In the genomic region with DNA sequence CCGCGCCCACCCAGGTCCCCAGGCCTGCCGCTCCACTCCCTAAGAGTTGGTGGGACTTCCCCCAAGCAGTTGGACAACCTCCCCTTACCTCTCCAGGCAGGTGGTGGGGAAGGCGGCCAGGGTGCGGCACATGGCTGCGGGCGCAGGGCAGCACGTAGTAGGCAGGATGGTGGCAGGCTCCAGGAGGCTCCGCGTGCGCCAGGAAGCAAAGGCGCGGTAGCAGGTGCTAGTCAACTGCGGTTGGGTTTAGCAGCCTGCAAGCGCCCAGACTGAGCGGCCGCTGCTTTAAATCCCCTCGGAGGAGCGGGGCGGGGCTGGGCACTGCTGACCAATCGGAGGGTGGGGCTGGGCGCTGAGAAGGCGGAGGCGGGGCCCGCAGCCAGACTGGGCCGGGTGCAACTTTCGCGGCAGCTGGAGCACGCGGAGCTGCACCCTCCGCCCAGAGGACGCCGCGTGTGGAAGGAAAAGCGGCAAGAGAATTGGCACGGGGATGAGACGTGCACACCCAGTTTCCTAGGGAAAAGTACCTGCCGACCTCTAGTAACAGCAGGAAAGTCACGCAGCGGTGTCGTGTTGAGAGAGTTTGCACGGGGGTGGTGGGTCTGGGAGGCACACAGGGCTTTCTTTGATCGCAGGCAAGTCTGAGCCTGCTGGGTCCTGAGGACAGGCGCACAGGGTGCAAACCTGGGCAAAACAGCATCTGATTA, we compare ENCODE assay signal across 8 cellular contexts. TPM values are rescaled to one million over a fixed set of nuclear protein-coding genes. Genes with fewer than 3 reads are reported as not detected.
DNase-seq lines count a peak whose midpoint lies in the region; ATAC-seq, FAIRE-seq and TF ChIP-seq lines count a peak whose summit lies in the region.

A gene with protein sequence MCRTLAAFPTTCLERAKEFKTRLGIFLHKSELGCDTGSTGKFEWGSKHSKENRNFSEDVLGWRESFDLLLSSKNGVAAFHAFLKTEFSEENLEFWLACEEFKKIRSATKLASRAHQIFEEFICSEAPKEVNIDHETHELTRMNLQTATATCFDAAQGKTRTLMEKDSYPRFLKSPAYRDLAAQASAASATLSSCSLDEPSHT (minus strand): TSS at position 262 of the 707 bp plus-strand sequence. CDS start 130 bp downstream, at position 132.

- peaks cover 17% of the 10 kb centered on the region for H3K36me3 Mint-ChIP-seq in T-helper 2 cell treated with Interferon-gamma antibody and Interleukin-4, amounts not matched to agents 5 μg/mL and 100 μg/mL, for 36 hours (ENCODE audit: low read depth)

- peak within 1 kb of the TSS; percentile 41 to 71 for H3K27ac ChIP-seq in ascending aorta

- H3K27me3 ChIP-seq in ascending aorta, result no peaks in the 10 kb centered on the region

- no peaks in the 10 kb centered on the region for H3K9me3 ChIP-seq in ascending aorta

- peaks cover 30% of the 10 kb centered on the region for H3K4me1 Mint-ChIP-seq in T-helper 2 cell treated with Interferon-gamma antibody and Interleukin-4, amounts not matched to agents 5 μg/mL and 100 μg/mL, for 36 hours (ENCODE audit: low read depth)

- H3K27ac Mint-ChIP-seq in T-helper 2 cell treated with Interferon-gamma antibody and Interleukin-4, amounts not matched to agents 5 μg/mL and 100 μg/mL, for 36 hours, result peak within 1 kb of the TSS; percentile 80

- H3K4me3 ChIP-seq in ascending aorta (peak within 1 kb of the TSS; percentile 75 to 80), retinal pigment epithelial cell (ENCODE audit: low read length) (peak within 1 kb of the TSS; percentile 45)

- H3K9me3 Mint-ChIP-seq in T-helper 2 cell treated with Interferon-gamma antibody and Interleukin-4, amounts not matched to agents 5 μg/mL and 100 μg/mL, for 36 hours, result no peaks in the 10 kb centered on the region

- H3K4me1 ChIP-seq in ascending aorta, result peaks cover 10 to 26% of the 10 kb centered on the region in 2 donors

- FAIRE-seq in GM18507 (lab: Jason Lieb, UNC) (peak; percentile 84), RCC 7860 (lab: Jason Lieb, UNC) (no peak)

- H3K36me3 ChIP-seq in ascending aorta, result peaks cover 9 to 12% of the 10 kb centered on the region in 2 donors

- intact Hi-C loops in ascending aorta (cut with DNase I), result loop anchor here (5.0 kb wide), 2 partner anchors 68 to 93 kb away; no protein-coding TSS in a partner anchor

- peaks cover 13% of the 10 kb centered on the region for H3K27me3 Mint-ChIP-seq in T-helper 2 cell treated with Interferon-gamma antibody and Interleukin-4, amounts not matched to agents 5 μg/mL and 100 μg/mL, for 36 hours (ENCODE audit: low read depth)

- DNase-seq in GM18507 (ENCODE audit: extremely low spot score, insufficient read length, low read depth) (peak; percentile 96), NCI-H1930 (lab: John Stamatoyannopoulos, UW) (peak; percentile 74 to 82), ascending aorta (ENCODE audit: low spot score in 2 of 2) (peak; percentile 80 to 95), hepatic stellate cell (ENCODE audit: low spot score) (peak; percentile 97), retinal pigment epithelial cell (ENCODE audit: low read depth) (peak; percentile 53), RCC 7860 (ENCODE audit: low spot score) (no peak)
- DNase-seq in T-helper 2 cell treated with Interferon-gamma antibody and Interleukin-4, amounts not matched to agents 5 μg/mL and 100 μg/mL, for 36 hours (ENCODE audit: low spot score), result peak; percentile 93

- ATAC-seq in HG02943 (IDR thresholded peaks at IDR 0.05; ENCODE audit: low read depth, unreplicated experiment), result peak; percentile 87

- no peak within 1 kb of the TSS for H3K4me3 Mint-ChIP-seq in T-helper 2 cell treated with Interferon-gamma antibody and Interleukin-4, amounts not matched to agents 5 μg/mL and 100 μg/mL, for 36 hours

- TF ChIP-seq CTCF in ascending aorta (IDR thresholded peaks at IDR 0.05) (no peak), retinal pigment epithelial cell (conservative IDR thresholded peaks at IDR 0.05; ENCODE audit: low read depth, low read length) (no peak)

RNA-seq across cellular contexts. Expression of the gene that starts here (rescaled TPM):
- total RNA-seq in ascending aorta, result 8.1 TPM
